ENCODE assay signal across 12 cellular contexts in the genomic region with DNA sequence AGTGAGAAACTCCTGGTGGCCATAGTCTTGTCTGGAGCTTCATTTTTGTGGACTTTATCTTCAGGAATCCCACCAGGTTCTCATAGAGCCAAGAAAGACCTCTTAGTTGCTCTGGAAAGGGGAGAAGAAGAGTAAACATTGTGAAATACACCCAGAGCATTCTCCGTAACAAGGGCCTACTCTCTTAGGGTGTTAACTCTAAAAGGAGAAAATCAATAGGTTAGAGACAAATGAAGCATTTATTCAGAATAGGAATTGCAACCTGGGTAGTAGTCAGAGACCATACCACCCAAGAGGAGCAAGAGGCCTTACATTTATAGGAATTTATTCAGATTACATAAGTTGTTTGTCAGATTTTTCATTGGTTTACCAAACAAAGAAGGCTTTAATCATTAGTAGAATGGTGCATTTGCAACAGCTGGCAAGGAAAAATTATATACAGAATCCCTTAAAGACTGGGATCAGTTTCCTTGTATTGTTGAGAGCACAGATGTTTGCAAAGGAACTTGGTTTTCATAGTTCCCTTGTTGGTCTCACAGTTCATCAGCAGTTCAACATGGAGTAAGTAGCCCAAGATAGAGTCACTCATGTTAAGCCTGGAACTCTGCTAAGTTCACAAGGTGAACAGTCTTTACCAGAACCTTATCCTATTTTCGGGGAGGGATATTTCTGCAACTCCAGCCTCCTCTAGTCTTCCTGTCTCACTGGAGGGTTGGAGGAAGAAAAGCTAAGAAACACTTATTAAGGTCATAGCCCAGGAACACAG. TPM values are rescaled to one million over a fixed set of nuclear protein-coding genes. Genes with fewer than 3 reads are reported as not detected.
DNase-seq lines count a peak whose midpoint lies in the region; ATAC-seq, FAIRE-seq and TF ChIP-seq lines count a peak whose summit lies in the region.
"Had no signal": no experiment of that assay in that cellular context is flagged by ENCODE, and none has a peak within 500 bp of the region (broad histone marks: within the 10 kb centered on the region; RNA-seq: fewer than 3 reads in every experiment).

No MANE protein-coding gene starts in this region.

- H3K27ac Mint-ChIP-seq in mesothelial cell of epicardium, result peak overlapping the region; percentile 45
- H3K27ac Mint-ChIP-seq in MCF 10A (ENCODE audit: low read depth, unreplicated experiment), result no peak overlapping the region
- H3K27ac Mint-ChIP-seq in activated T-helper 17 cell treated with anti-CD3 and anti-CD28 coated beads, Interleukin-2, amount 50 U/mL, for 72 hours, result no peak overlapping the region

- no peak for TF ChIP-seq POLR2A in GM12891 (IDR thresholded peaks at IDR 0.05; ENCODE audit: low read depth, low read length)

- peaks cover 13% of the 10 kb centered on the region for H3K4me1 Mint-ChIP-seq in mesothelial cell of epicardium
- no peaks in the 10 kb centered on the region for H3K4me1 Mint-ChIP-seq in MCF 10A (ENCODE audit: insufficient read depth, unreplicated experiment)
- no peaks in the 10 kb centered on the region for H3K4me1 Mint-ChIP-seq in activated T-helper 17 cell treated with anti-CD3 and anti-CD28 coated beads, Interleukin-2, amount 50 U/mL, for 72 hours
- H3K4me1 Mint-ChIP-seq: CD8-positive, alpha-beta memory T cell had no signal

- no peak for ATAC-seq in activated T-helper 17 cell treated with anti-CD3 and anti-CD28 coated beads, Interleukin-2, amount 50 U/mL, for 72 hours (replicated peaks)

- H3K27me3 Mint-ChIP-seq in mesothelial cell of epicardium (ENCODE audit: low read depth) (no peaks in the 10 kb centered on the region), MCF 10A (ENCODE audit: insufficient read depth, unreplicated experiment) (no peaks in the 10 kb centered on the region)
- H3K27me3 Mint-ChIP-seq in activated T-helper 17 cell treated with anti-CD3 and anti-CD28 coated beads, Interleukin-2, amount 50 U/mL, for 72 hours, result no peaks in the 10 kb centered on the region
- H3K27me3 Mint-ChIP-seq: CD8-positive, alpha-beta memory T cell had no signal

- H3K27ac ChIP-seq in VCaP, result peak overlapping the region; percentile 66

- intact Hi-C loops in MCF 10A (cut with micrococcal nuclease), result no loop called here

- H3K9me3 Mint-ChIP-seq in mesothelial cell of epicardium (peaks cover 4% of the 10 kb centered on the region), MCF 10A (ENCODE audit: unreplicated experiment) (no peaks in the 10 kb centered on the region)
- H3K9me3 Mint-ChIP-seq in activated T-helper 17 cell treated with anti-CD3 and anti-CD28 coated beads, Interleukin-2, amount 50 U/mL, for 72 hours, result peaks cover 5% of the 10 kb centered on the region

- TF ChIP-seq CTCF in VCaP (conservative IDR thresholded peaks at IDR 0.05) (no peak), mesothelial cell of epicardium (IDR thresholded peaks at IDR 0.05; ENCODE audit: unreplicated experiment) (no peak), MCF 10A (IDR thresholded peaks at IDR 0.05; ENCODE audit: unreplicated experiment) (no peak)

- H3K4me3 Mint-ChIP-seq in mesothelial cell of epicardium (no peak overlapping the region), MCF 10A (ENCODE audit: unreplicated experiment) (no peak overlapping the region)
- no peak overlapping the region for H3K4me3 Mint-ChIP-seq in activated T-helper 17 cell treated with anti-CD3 and anti-CD28 coated beads, Interleukin-2, amount 50 U/mL, for 72 hours
- H3K4me3 Mint-ChIP-seq: CD8-positive, alpha-beta memory T cell had no signal

- H3K36me3 Mint-ChIP-seq in mesothelial cell of epicardium (no peaks in the 10 kb centered on the region), MCF 10A (ENCODE audit: insufficient read depth, unreplicated experiment) (no peaks in the 10 kb centered on the region)
- H3K36me3 Mint-ChIP-seq in activated T-helper 17 cell treated with anti-CD3 and anti-CD28 coated beads, Interleukin-2, amount 50 U/mL, for 72 hours (ENCODE audit: low read depth), result peaks cover 9% of the 10 kb centered on the region

- DNase-seq in GM12891 (ENCODE audit: insufficient read length, low spot score) (no peak), mesothelial cell of epicardium (ENCODE audit: low spot score in 2 of 2, unreplicated experiment in 2 of 2) (no peak), MCF 10A (ENCODE audit: unreplicated experiment) (no peak), germinal center (ENCODE audit: low spot score) (no peak), NCI-H187 (lab: John Stamatoyannopoulos, UW) (no peak)
- DNase-seq: CD8-positive, alpha-beta memory T cell; DMS53; GF-D8; GOT3 had no signal

- BruUV-seq in MCF 10A (replicated peaks; lab: Mats Ljungman, UMichigan), result no TSS peak

- FAIRE-seq in GM12891 (lab: Jason Lieb, UNC), result peak; percentile 47

- POLR2A ChIA-PET in MCF 10A (lab: Yijun Ruan, JAX), result no interaction called here

- CTCF ChIA-PET in MCF 10A (lab: Yijun Ruan, JAX), result no interaction called here

TF ChIP-seq in GM12891, 5 proteins besides CTCF, POLR2A, EP300 and RAD21:
- no peak for TF ChIP-seq SPI1 (IDR thresholded peaks at IDR 0.05; ENCODE audit: low read depth, low read length)
- no peak for TF ChIP-seq TAF1 (IDR thresholded peaks at IDR 0.05; ENCODE audit: low read depth, low read length)
- TF ChIP-seq PAX5 (IDR thresholded peaks at IDR 0.05; ENCODE audit: insufficient read depth, low read length, severe bottlenecking), result no peak
- TF ChIP-seq POU2F2 (IDR thresholded peaks at IDR 0.05; ENCODE audit: low read depth, low read length), result no peak
- no peak for TF ChIP-seq POLR2AphosphoS5 (IDR thresholded peaks at IDR 0.05; ENCODE audit: low read depth, low read length)

RNA-seq across cellular contexts. Expression of gene TMEM140, which starts 53.2 kb away (rescaled TPM):
- polyA plus RNA-seq in GM12891 (2012; ENCODE audit: low read depth, missing spikeins), result 14.2 TPM
- total RNA-seq in mesothelial cell of epicardium, result 0.14 to 0.40 TPM in 2 of 3 replicates, not detected in the other
- not detected in 2 replicates for total RNA-seq in MCF 10A (2022)
- 10 to 100 TPM; 11.7 to 16.6 TPM for total RNA-seq in activated T-helper 17 cell treated with anti-CD3 and anti-CD28 coated beads, Interleukin-2, amount 50 U/mL, for 72 hours
- total RNA-seq: A673 had no signal
